ENCODE assay signal across 7 cellular contexts in genomic region chr2:157572725-157573124, GRCh38. TPM values are rescaled to one million over a fixed set of nuclear protein-coding genes. Genes with fewer than 3 reads are reported as not detected.
DNase-seq lines count a peak whose midpoint lies in the region; ATAC-seq and TF ChIP-seq lines count a peak whose summit lies in the region.

No MANE protein-coding gene starts in this region.

- H3K79me2 ChIP-seq in mesendoderm (ENCODE audit: control insufficient read depth, insufficient read depth, low read length), result no peaks in the 10 kb centered on the region

- no peak overlapping the region for H2BK120ac ChIP-seq in mesendoderm (ENCODE audit: low read depth, low read length)

- H3K27me3 ChIP-seq in mesendoderm (ENCODE audit: insufficient read depth, low read length, poor library complexity), result no peaks in the 10 kb centered on the region

- TF ChIP-seq CTCF in GM13977 (IDR thresholded peaks at IDR 0.05; ENCODE audit: extremely low read depth, insufficient read depth, missing control alignments) (no peak), RWPE1 (conservative IDR thresholded peaks at IDR 0.05; ENCODE audit: low read depth) (no peak; the same call in 1 of the 2 replicates)

- H3K27ac ChIP-seq in RWPE1 (no peak overlapping the region), mesendoderm (ENCODE audit: low read depth, low read length) (no peak overlapping the region)

- DNase-seq in GM13977 (ENCODE audit: low spot score) (peak; percentile 32), RWPE1 (ENCODE audit: low spot score) (peak; percentile 24), mesendoderm (peak; percentile 33), HK-2 (ENCODE audit: unreplicated experiment) (no peak)

- no CpG with 5 or more reads among the region's 2 CpGs for WGBS in mesendoderm (ENCODE audit: extremely low coverage, insufficient coverage, low lambda C conversion rate)

- no peak overlapping the region for H4K5ac ChIP-seq in mesendoderm (ENCODE audit: low read length)

- no peak overlapping the region for H2AK5ac ChIP-seq in mesendoderm (ENCODE audit: low read length)

- no peak overlapping the region for H3K9ac ChIP-seq in mesendoderm (ENCODE audit: low read length)

- H3K36me3 ChIP-seq in mesendoderm (ENCODE audit: control insufficient read depth, insufficient read depth, low read length), result no peaks in the 10 kb centered on the region

- no peak overlapping the region for H2BK5ac ChIP-seq in mesendoderm (ENCODE audit: low read length)

- in situ Hi-C loops in GM13977 (cut with MboI; ENCODE audit: low pct_unique_long_range_greater_than_20kb, low sequenced_read_pairs, unreplicated experiment), result no loop called here

- H3K4me2 ChIP-seq in mesendoderm (ENCODE audit: low read length), result no peak overlapping the region

- ATAC-seq in HG03025 (IDR thresholded peaks at IDR 0.05; ENCODE audit: low FRiP score, unreplicated experiment) (peak; percentile 49), GM21528 (IDR thresholded peaks at IDR 0.05; ENCODE audit: low FRiP score, unreplicated experiment) (no peak), GM21515 (IDR thresholded peaks at IDR 0.05; ENCODE audit: unreplicated experiment) (no peak)

- POLR2A ChIA-PET in RWPE1 (lab: Yijun Ruan, JAX; ENCODE audit: low non-redundant PET), result no interaction called here

- H3K23ac ChIP-seq in mesendoderm (ENCODE audit: low read length), result no peak overlapping the region

- H3K56ac ChIP-seq in mesendoderm (ENCODE audit: low read length), result no peak overlapping the region

- H2BK15ac ChIP-seq in mesendoderm (replicated peaks; ENCODE audit: low read depth), result no peak overlapping the region

- H3K4me1 ChIP-seq in mesendoderm (ENCODE audit: control insufficient read depth, low read depth, low read length), result no peaks in the 10 kb centered on the region

- H3K18ac ChIP-seq in mesendoderm (ENCODE audit: low read length), result no peak overlapping the region

- H3K79me1 ChIP-seq in mesendoderm (ENCODE audit: low read length), result no peaks in the 10 kb centered on the region

- H3K4ac ChIP-seq in mesendoderm (ENCODE audit: low read depth, low read length), result no peak overlapping the region

- H4K8ac ChIP-seq in mesendoderm (ENCODE audit: low read depth, low read length), result no peak overlapping the region

- H3K4me3 ChIP-seq in mesendoderm (ENCODE audit: low read length), result no peak overlapping the region

- CTCF ChIA-PET in RWPE1 (lab: Yijun Ruan, JAX), result no interaction called here

RNA-seq across cellular contexts. Expression of gene ACVR1C, which starts 55.9 kb away (rescaled TPM):
- polyA plus RNA-seq in mesendoderm (2013, experiment 1 of 2), result 0.31 TPM
- polyA plus RNA-seq in mesendoderm (2013, experiment 2 of 2), result 0.22 TPM
